Comparison of ENCODE assay signal across 1 cellular context in genomic region chr5:78699565-78700143, GRCh38.
A peak's percentile ranks its signal among the peaks of the same experiment; 100 is the strongest.
TF ChIP-seq lines count a peak whose summit lies in the region.

No MANE protein-coding gene starts in this region.

TF ChIP-seq in K562, 482 proteins besides CTCF, POLR2A, EP300 and RAD21 (continued from another document and continues in another):
- no peak for TF ChIP-seq ARID3A (IDR thresholded peaks at IDR 0.05; ENCODE audit: borderline replicate concordance, low read depth, low read length)
- no peak for TF ChIP-seq GABPA (tag; conservative IDR thresholded peaks at IDR 0.05; ENCODE audit: low read depth)
- TF ChIP-seq ZNF282 (CRISPR knock-in tag; IDR thresholded peaks at IDR 0.05), result no peak
- TF ChIP-seq HOMEZ (CRISPR knock-in tag; IDR thresholded peaks at IDR 0.05), result no peak
- no peak for TF ChIP-seq RBFOX2 (IDR thresholded peaks at IDR 0.05; ENCODE audit: low read depth, low read length)
- no peak for TF ChIP-seq ETS1 (conservative IDR thresholded peaks at IDR 0.05; ENCODE audit: control insufficient read depth, low read depth, low read length)
- no peak for TF ChIP-seq CREM (IDR thresholded peaks at IDR 0.05; ENCODE audit: low read depth)
- peak; percentile 93 for TF ChIP-seq ATF3 (IDR thresholded peaks at IDR 0.05)
- no peak; the same call in 1 of the 2 replicates for TF ChIP-seq ATF3 (CRISPR knock-in tag; conservative IDR thresholded peaks at IDR 0.05)
- peak in 1 of 2 experiments; percentile 24; a peak in 1 of 4 replicates for TF ChIP-seq HDAC1 (IDR thresholded peaks at IDR 0.05)
- TF ChIP-seq BRCA1 (IDR thresholded peaks at IDR 0.05), result no peak
- no peak for TF ChIP-seq BRCA1 (CRISPR knock-in tag; IDR thresholded peaks at IDR 0.05)
- no peak for TF ChIP-seq MGA (IDR thresholded peaks at IDR 0.05)
- no peak for TF ChIP-seq GATA2 (CRISPR knock-in tag; IDR thresholded peaks at IDR 0.05)
- no peak for TF ChIP-seq ZBTB26 (CRISPR knock-in tag; IDR thresholded peaks at IDR 0.05)
- TF ChIP-seq ADNP (tag; IDR thresholded peaks at IDR 0.05), result no peak
- no peak for TF ChIP-seq GATAD2B (IDR thresholded peaks at IDR 0.05; ENCODE audit: borderline replicate concordance)
- no peak for TF ChIP-seq NR1H2 (CRISPR knock-in tag; IDR thresholded peaks at IDR 0.05)
- no peak for TF ChIP-seq CEBPG (CRISPR knock-in tag; IDR thresholded peaks at IDR 0.05)
- TF ChIP-seq CEBPG (tag; conservative IDR thresholded peaks at IDR 0.05 in 1 of 2, IDR thresholded peaks at IDR 0.05 in 1 of 2), result peak in 1 of 2 experiments; percentile 54; a peak in 1 of 4 replicates
- TF ChIP-seq TCF7L2 (IDR thresholded peaks at IDR 0.05; ENCODE audit: low read depth, low read length), result no peak
- TF ChIP-seq NFIX (CRISPR knock-in tag; IDR thresholded peaks at IDR 0.05; ENCODE audit: low read depth), result no peak
- TF ChIP-seq U2AF2 (optimal IDR thresholded peaks at IDR 0.05; ENCODE audit: low read depth, low read length), result no peak
- no peak for TF ChIP-seq ZKSCAN8 (CRISPR knock-in tag; IDR thresholded peaks at IDR 0.05)
- TF ChIP-seq GABPB2 (CRISPR knock-in tag; conservative IDR thresholded peaks at IDR 0.05), result no peak
- TF ChIP-seq ZBTB17 (CRISPR knock-in tag; IDR thresholded peaks at IDR 0.05), result peak; percentile 90
- no peak for TF ChIP-seq STAT5B (CRISPR knock-in tag; IDR thresholded peaks at IDR 0.05)
- TF ChIP-seq NONO (IDR thresholded peaks at IDR 0.05; ENCODE audit: low read depth in 2 of 2, low read length in 1 of 2), result no peak
- TF ChIP-seq ZNF197 (CRISPR knock-in tag; IDR thresholded peaks at IDR 0.05; ENCODE audit: low read depth), result no peak
